In genomic region chr12:52912711-52913423, GRCh38 we compare ENCODE assay signal across 1 cellular context.
TF ChIP-seq lines count a peak whose summit lies in the region.

No MANE protein-coding gene starts in this region.

TF ChIP-seq in IMR-90, 13 proteins besides CTCF, POLR2A, EP300 and RAD21 (continued from another document):
- no peak for TF ChIP-seq FOS (IDR thresholded peaks at IDR 0.05; ENCODE audit: low read depth, low read length)
TF ChIP-seq in IMR-90: peak in this region for 0.
